1 cellular context compared by ENCODE assay signal in the genomic region with DNA sequence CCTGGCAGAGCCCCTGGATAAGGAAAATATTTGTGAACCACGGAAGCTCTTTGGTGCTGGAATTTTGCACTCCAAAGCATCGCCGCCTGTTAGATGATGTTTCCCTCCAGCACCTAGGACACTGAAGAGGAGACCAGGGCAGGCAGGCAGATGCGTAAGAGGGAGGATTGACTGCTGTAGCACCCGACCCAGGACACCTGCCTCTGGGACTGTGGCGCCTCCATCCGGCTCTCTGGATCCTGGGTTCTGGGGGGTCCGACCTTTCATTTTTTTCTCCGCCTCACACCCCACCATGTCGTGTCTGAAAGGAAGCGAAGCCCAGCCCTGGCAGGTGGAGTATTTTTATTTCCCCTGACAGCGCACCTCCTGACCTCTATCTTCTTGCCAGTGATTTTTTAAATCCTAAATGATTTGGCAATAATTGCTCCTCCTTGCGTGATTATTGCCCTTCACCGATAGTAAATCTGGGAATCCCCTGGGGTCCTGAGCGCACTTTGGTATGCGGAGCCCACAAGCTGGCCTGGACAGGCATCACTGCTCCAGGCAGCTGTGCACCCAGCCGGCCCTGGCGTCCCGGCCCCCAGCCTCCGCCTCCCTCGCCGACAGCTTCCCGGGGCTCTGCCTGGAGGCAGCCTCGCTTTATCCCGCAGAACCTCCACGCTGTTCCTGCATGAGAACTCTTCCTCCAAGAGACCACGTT.
TF ChIP-seq lines count a peak whose summit lies in the region.

No MANE protein-coding gene starts in this region.

TF ChIP-seq in H1, 55 proteins besides CTCF, POLR2A, EP300 and RAD21:
- no peak for TF ChIP-seq NRF1 (IDR thresholded peaks at IDR 0.05; ENCODE audit: low read depth, low read length)
- TF ChIP-seq POU5F1 (IDR thresholded peaks at IDR 0.05; ENCODE audit: low read depth, low read length), result no peak
- no peak for TF ChIP-seq RBBP5 (IDR thresholded peaks at IDR 0.05; ENCODE audit: borderline replicate concordance, low read depth, low read length)
- no peak for TF ChIP-seq ZNF274 (IDR thresholded peaks at IDR 0.05; ENCODE audit: borderline replicate concordance, extremely low read depth, low read length)
- TF ChIP-seq CBX5 (IDR thresholded peaks at IDR 0.05; ENCODE audit: low read depth, low read length), result no peak
- TF ChIP-seq, protein P1, sequence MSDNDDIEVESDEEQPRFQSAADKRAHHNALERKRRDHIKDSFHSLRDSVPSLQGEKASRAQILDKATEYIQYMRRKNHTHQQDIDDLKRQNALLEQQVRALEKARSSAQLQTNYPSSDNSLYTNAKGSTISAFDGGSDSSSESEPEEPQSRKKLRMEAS (IDR thresholded peaks at IDR 0.05), result no peak
- no peak for TF ChIP-seq KDM5A (IDR thresholded peaks at IDR 0.05; ENCODE audit: low read length)
- no peak for TF ChIP-seq E2F6 (IDR thresholded peaks at IDR 0.05)
- no peak for TF ChIP-seq RFX5 (IDR thresholded peaks at IDR 0.05; ENCODE audit: borderline replicate concordance, low read depth, low read length)
- no peak for TF ChIP-seq SIX5 (IDR thresholded peaks at IDR 0.05; ENCODE audit: low read depth, low read length)
- no peak for TF ChIP-seq SRF (IDR thresholded peaks at IDR 0.05; ENCODE audit: low read depth, low read length)
- no peak for TF ChIP-seq FOSL1 (IDR thresholded peaks at IDR 0.05; ENCODE audit: insufficient read depth, low read depth, low read length)
- TF ChIP-seq SP2 (IDR thresholded peaks at IDR 0.05; ENCODE audit: low read length), result no peak
